Comparison of ENCODE assay signal across 7 cellular contexts in genomic region chr6:154868143-154868594, GRCh38.
A peak's percentile ranks its signal among the peaks of the same experiment; 100 is the strongest.
DNase-seq lines count a peak whose midpoint lies in the region; ATAC-seq and TF ChIP-seq lines count a peak whose summit lies in the region.

No MANE protein-coding gene starts in this region.

- no peaks in the 10 kb centered on the region for H3K79me2 ChIP-seq in KMS-11 (ENCODE audit: insufficient read depth, low read depth)
- H3K79me2 ChIP-seq in SK-N-SH (ENCODE audit: insufficient read depth): peaks cover 50% of the 10 kb centered on the region

- peak; percentile 12 for DNase-seq in ELF-1 (ENCODE audit: low read depth, low spot score)
- peak; percentile 46 for DNase-seq in SK-N-SH
- DNase-seq in fibroblast of villous mesenchyme (ENCODE audit: low read depth): peak; percentile 74
- DNase-seq in pulmonary artery endothelial cell (ENCODE audit: low read depth, low spot score): peak; percentile 17

- no peak for TF ChIP-seq EP300 in SK-N-SH (IDR thresholded peaks at IDR 0.05; ENCODE audit: borderline replicate concordance in 1 of 2, low read depth in 1 of 2, low read length in 1 of 2)

- H3K4me3 ChIP-seq in KMS-11 (IDR thresholded peaks at IDR 0.05; ENCODE audit: insufficient read depth, low read depth, low read length) (no peak overlapping the region), SK-N-SH (ENCODE audit: low read depth in 2 of 2, low read length in 1 of 2) (no peak overlapping the region), fibroblast of villous mesenchyme (ENCODE audit: low read depth, low read length) (no peak overlapping the region)

- no peak overlapping the region for H3K9ac ChIP-seq in KMS-11
- no peak overlapping the region for H3K9ac ChIP-seq in SK-N-SH

- H4K20me1 ChIP-seq in KMS-11 (ENCODE audit: insufficient read depth) (no peaks in the 10 kb centered on the region), SK-N-SH (ENCODE audit: insufficient read depth) (peaks cover 25% of the 10 kb centered on the region)

- H3K36me3 ChIP-seq in KMS-11 (ENCODE audit: insufficient read depth): no peaks in the 10 kb centered on the region
- peaks cover 0 to 4% of the 10 kb centered on the region in 2 experiments for H3K36me3 ChIP-seq in SK-N-SH (replicated peaks in 1 of 2; ENCODE audit: control insufficient read depth in 1 of 2, insufficient read depth in 2 of 2, low read length in 1 of 2)

- WGBS in SK-N-SH (ENCODE audit: low lambda C conversion rate): 65% methylated on average over 6 of the region's 6 CpGs

- H3K4me1 ChIP-seq in KMS-11 (ENCODE audit: low read depth, poor library complexity, severe bottlenecking): no peaks in the 10 kb centered on the region
- peaks cover 0 to 4% of the 10 kb centered on the region in 2 experiments; a peak in 1 of 4 replicates for H3K4me1 ChIP-seq in SK-N-SH (ENCODE audit: control insufficient read depth in 1 of 2, insufficient read depth in 2 of 2, low read depth in 1 of 2, low read length in 1 of 2)

- no peaks in the 10 kb centered on the region for H3K27me3 ChIP-seq in KMS-11 (ENCODE audit: insufficient read depth, low read depth)
- no peaks in the 10 kb centered on the region for H3K27me3 ChIP-seq in SK-N-SH (ENCODE audit: insufficient read depth)

- H3K9me2 ChIP-seq in SK-N-SH: no peaks in the 10 kb centered on the region

- no peak overlapping the region for H3K4me2 ChIP-seq in KMS-11
- H3K4me2 ChIP-seq in SK-N-SH: no peak overlapping the region

- TF ChIP-seq CTCF in KMS-11 (conservative IDR thresholded peaks at IDR 0.05; ENCODE audit: low read depth, low read length): peak; percentile 82
- TF ChIP-seq CTCF in SK-N-SH (IDR thresholded peaks at IDR 0.05): peak; percentile 84
- peak; percentile 73 for TF ChIP-seq CTCF in fibroblast of villous mesenchyme (IDR thresholded peaks at IDR 0.05; ENCODE audit: insufficient read depth, low read depth, low read length)

- CTCF ChIA-PET in SK-N-SH (lab: Yijun Ruan, JAX): interaction anchor here (0.5 to 2.8 kb wide), 49 partner anchors 9 to 668 kb away, joined by 3 to 38 read pairs (median 4); no protein-coding TSS in a partner anchor

- peak; percentile 87 for TF ChIP-seq RAD21 in SK-N-SH (IDR thresholded peaks at IDR 0.05; ENCODE audit: low read length)

- ATAC-seq in HG03097 (IDR thresholded peaks at IDR 0.05; ENCODE audit: low FRiP score, unreplicated experiment) (no peak), HG03095 (IDR thresholded peaks at IDR 0.05; ENCODE audit: unreplicated experiment) (no peak)

- H3K9me3 ChIP-seq in SK-N-SH: no peaks in the 10 kb centered on the region

- POLR2A ChIA-PET in SK-N-SH (lab: Yijun Ruan, JAX): no interaction called here

- H3F3A ChIP-seq in SK-N-SH (replicated peaks; ENCODE audit: insufficient read depth): peaks cover 23% of the 10 kb centered on the region

- H3K27ac ChIP-seq in KMS-11 (no peak overlapping the region), SK-N-SH (ENCODE audit: low read depth in 2 of 2, low read length in 1 of 2) (peak overlapping the region in 1 of 2 experiments; percentile 38; a peak in 1 of 4 replicates)

- no peak overlapping the region for H2AFZ ChIP-seq in KMS-11 (ENCODE audit: low read depth)
- H2AFZ ChIP-seq in SK-N-SH (ENCODE audit: low read depth): no peak overlapping the region

TF ChIP-seq in SK-N-SH, 30 proteins besides CTCF, POLR2A, EP300 and RAD21:
- TF ChIP-seq SMC3 (IDR thresholded peaks at IDR 0.05; ENCODE audit: low read depth, low read length): peak; percentile 58
- no peak for TF ChIP-seq FOXJ3 (CRISPR knock-in tag; IDR thresholded peaks at IDR 0.05)

Comparison
In these comparisons a context has a peak if more than half of its experiments do, and no peak if none do; other contexts are left out.
1. DNase-seq: peak in every context shown above with its lines; median percentile 74 in fibroblast of villous mesenchyme; 46 in SK-N-SH; 17 in pulmonary artery endothelial cell; 12 in ELF-1.